Comparison of ENCODE assay signal across 12 cellular contexts in genomic region chr9:95383198-95383673, GRCh38.
DNase-seq lines count a peak whose midpoint lies in the region; TF ChIP-seq lines count a peak whose summit lies in the region.
"Had no signal": no experiment of that assay in that cellular context is flagged by ENCODE, and none has a peak within 500 bp of the region (broad histone marks: within the 10 kb centered on the region; RNA-seq: fewer than 3 reads in every experiment).

No MANE protein-coding gene starts in this region.

- no peaks in the 10 kb centered on the region for H3K27me3 ChIP-seq in A673 (replicated peaks; ENCODE audit: insufficient read depth, low read depth, low read length, poor library complexity)
- H3K27me3 ChIP-seq in esophagus muscularis mucosa = no peaks in the 10 kb centered on the region
- H3K27me3 ChIP-seq: BLaER1 had no signal

- H3K4me1 ChIP-seq in A673 (ENCODE audit: insufficient read depth, low read length, poor library complexity, severe bottlenecking) = peaks cover 15% of the 10 kb centered on the region
- H3K4me1 ChIP-seq in esophagus muscularis mucosa = no peaks in the 10 kb centered on the region

- no peaks in the 10 kb centered on the region for H3K4me1 Mint-ChIP-seq in endothelial cell (ENCODE audit: unreplicated experiment)

- no peaks in the 10 kb centered on the region for H3K36me3 Mint-ChIP-seq in endothelial cell (ENCODE audit: low read depth, unreplicated experiment)

- 56% methylated on average over 7 of the region's 7 CpGs for WGBS in esophagus muscularis mucosa

- TF ChIP-seq CTCF in A673 (conservative IDR thresholded peaks at IDR 0.05; ENCODE audit: low read depth, low read length) (no peak), esophagus muscularis mucosa (IDR thresholded peaks at IDR 0.05) (no peak), endothelial cell (IDR thresholded peaks at IDR 0.05; ENCODE audit: unreplicated experiment) (no peak)

- BruUV-seq in A673 (replicated peaks; lab: Mats Ljungman, UMichigan) = no TSS peak

- intact Hi-C loops in A673 (cut with micrococcal nuclease; ENCODE audit: unreplicated experiment) (no loop called here), esophagus muscularis mucosa (cut with DNase I) (no loop called here)

- no peaks in the 10 kb centered on the region for H3K36me3 ChIP-seq in A673 (ENCODE audit: insufficient read depth, low read length, poor library complexity, severe bottlenecking)
- H3K36me3 ChIP-seq in SK-N-MC (ENCODE audit: insufficient read depth, low read length) = no peaks in the 10 kb centered on the region
- H3K36me3 ChIP-seq in esophagus muscularis mucosa = no peaks in the 10 kb centered on the region
- H3K36me3 ChIP-seq: BLaER1 had no signal

- no peak for TF ChIP-seq POLR2A in esophagus muscularis mucosa (IDR thresholded peaks at IDR 0.05; ENCODE audit: low read depth)

- CTCF ChIA-PET in A673 (lab: Charles Lee) = no interaction called here

- POLR2A ChIA-PET in A673 (lab: Charles Lee; ENCODE audit: low non-redundant PET) = no interaction called here

- TF ChIP-seq EP300 in esophagus muscularis mucosa (IDR thresholded peaks at IDR 0.05) = no peak

- H3K4me3 ChIP-seq in A673 (ENCODE audit: low read depth, low read length, poor library complexity, severe bottlenecking) (no peak overlapping the region), SK-N-MC (peak overlapping the region; percentile 46), esophagus muscularis mucosa (no peak overlapping the region)
- H3K4me3 ChIP-seq: BLaER1 had no signal

- no peak overlapping the region for H3K4me3 Mint-ChIP-seq in endothelial cell (ENCODE audit: unreplicated experiment)

- peak; percentile 80 for DNase-seq in A673 (ENCODE audit: low spot score)
- DNase-seq in HCEC 1CT = peak; percentile 76
- DNase-seq in SK-N-MC (ENCODE audit: low read depth, low spot score) = no peak
- peak; percentile 55 for DNase-seq in fibroblast of peridontal ligament (ENCODE audit: extremely low read depth)
- no peak for DNase-seq in DMS79 (lab: John Stamatoyannopoulos, UW)
- no peak for DNase-seq in esophagus muscularis mucosa (ENCODE audit: extremely low spot score)
- no peak for DNase-seq in stimulated activated CD4-positive, alpha-beta T cell treated with anti-CD3 and anti-CD28 coated beads, Interleukin-15, amount 100 ng/mL, for 24 hours
- no peak for DNase-seq in endothelial cell (ENCODE audit: low spot score)
- DNase-seq: NCI-H774; occipital lobe; stimulated activated naive CD8-positive, alpha-beta T cell treated with anti-CD3 and anti-CD28 coated beads, Interleukin-15, Interleukin-2, amounts not matched to agents 100 U/mL and 50 U/mL, for 24 hours had no signal

- H3K27me3 Mint-ChIP-seq in endothelial cell (ENCODE audit: unreplicated experiment) = no peaks in the 10 kb centered on the region

- H3K27ac Mint-ChIP-seq in endothelial cell (ENCODE audit: unreplicated experiment) = no peak overlapping the region

- no peak overlapping the region for H3K9ac ChIP-seq in SK-N-MC (ENCODE audit: insufficient read length)
- H3K9ac ChIP-seq: BLaER1 had no signal

- no peaks in the 10 kb centered on the region for H3K9me3 ChIP-seq in A673 (ENCODE audit: low read depth, low read length, poor library complexity, severe bottlenecking)
- H3K9me3 ChIP-seq in SK-N-MC (ENCODE audit: low read depth, low read length) = no peaks in the 10 kb centered on the region
- no peaks in the 10 kb centered on the region for H3K9me3 ChIP-seq in esophagus muscularis mucosa
- H3K9me3 ChIP-seq: BLaER1 had no signal

- H3K27ac ChIP-seq in A673 (ENCODE audit: low read depth, low read length, poor library complexity, severe bottlenecking) (no peak overlapping the region), SK-N-MC (peak overlapping the region; percentile 72), esophagus muscularis mucosa (replicated peaks in 1 of 4) (no peak overlapping the region)
- H3K27ac ChIP-seq: BLaER1 had no signal

- H3K9me3 Mint-ChIP-seq in endothelial cell (ENCODE audit: unreplicated experiment) = no peaks in the 10 kb centered on the region

Comparison
In these comparisons a context has a peak if more than half of its experiments do, and no peak if none do; other contexts are left out.
1. DNase-seq: peak in A673 (single experiment), HCEC 1CT (single experiment) and fibroblast of peridontal ligament (single experiment); none in SK-N-MC (single experiment), DMS79 (single experiment), esophagus muscularis mucosa (single experiment), stimulated activated CD4-positive, alpha-beta T cell treated with anti-CD3 and anti-CD28 coated beads, Interleukin-15, amount 100 ng/mL, for 24 hours (single experiment) and endothelial cell (single experiment).